ENCODE assay signal across 8 cellular contexts in the genomic region with DNA sequence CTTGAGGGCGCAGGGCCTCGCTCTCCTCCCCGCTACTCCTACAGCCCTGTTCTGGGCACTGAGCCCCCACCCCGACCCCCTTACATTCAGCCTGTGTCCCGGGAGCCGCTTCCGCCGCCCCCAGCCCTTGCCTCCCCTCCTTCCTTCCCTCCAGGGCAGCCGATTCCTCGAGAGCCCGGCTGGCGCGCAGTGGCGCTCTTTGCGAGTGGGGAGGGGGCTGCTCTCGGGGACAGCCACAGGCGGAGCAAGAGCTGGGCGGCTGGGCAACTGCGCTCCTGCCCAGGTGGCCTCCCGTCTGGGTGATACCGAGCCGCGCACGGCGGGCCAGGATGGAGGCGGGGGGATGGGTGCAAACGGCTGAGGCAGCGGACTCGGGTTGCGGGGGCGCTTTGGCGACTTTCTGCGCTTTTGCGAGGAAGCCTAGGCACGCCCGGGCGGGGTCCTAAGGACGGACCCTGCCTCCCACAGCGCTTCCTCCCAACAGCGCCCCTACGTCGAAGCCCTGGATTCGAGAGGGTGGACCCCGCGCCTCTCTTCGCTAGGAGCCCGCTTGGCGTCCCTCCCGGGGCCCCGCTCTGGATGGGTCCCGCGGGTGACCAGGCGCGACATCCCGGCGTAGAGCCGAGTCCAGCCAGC. TPM values are rescaled to one million over a fixed set of nuclear protein-coding genes. Genes with fewer than 3 reads are reported as not detected.
DNase-seq lines count a peak whose midpoint lies in the region; ATAC-seq and TF ChIP-seq lines count a peak whose summit lies in the region.

No MANE protein-coding gene starts in this region.

- H3K9me3 ChIP-seq in WERI-Rb-1 (ENCODE audit: severe bottlenecking) (no peaks in the 10 kb centered on the region), heart left ventricle (no peaks in the 10 kb centered on the region)

- H3K27me3 ChIP-seq in WERI-Rb-1 (ENCODE audit: insufficient read depth, low read depth, severe bottlenecking) (no peaks in the 10 kb centered on the region), heart left ventricle (peaks cover 0 to 25% (median 0%) of the 10 kb centered on the region in 9 donors)

- whole genome bisulfite sequencing in heart left ventricle, 4 donors, result 0 to 3% (median 1%) methylated on average over 8 to 57 of the region's 57 CpGs

- no peak for TF ChIP-seq CTCF in WERI-Rb-1 (IDR thresholded peaks at IDR 0.05; ENCODE audit: low read depth, low read length)
- TF ChIP-seq CTCF in heart left ventricle (IDR thresholded peaks at IDR 0.05), result no peak

- H3K4me3 ChIP-seq in GM08714 (ENCODE audit: low read length) (peak overlapping the region; percentile 62; the same call in 1 of the 2 replicates), WERI-Rb-1 (ENCODE audit: low read depth, low read length) (peak overlapping the region; percentile 74), heart left ventricle (peak overlapping the region; percentile 60 to 96 (median 88))

- DNase-seq in WERI-Rb-1, result peak; percentile 51
- DNase-seq in heart left ventricle, result peak in 1 of 5 donors; percentile 57
- peak; percentile 72 for DNase-seq in retina
- DNase-seq in iPS-NIHi11 (ENCODE audit: low spot score), result no peak
- no peak for DNase-seq in C1 segment of cervical spinal cord (lab: John Stamatoyannopoulos, UW)
- DNase-seq in NCI-H1105 treated with DMSO at 0.1 percent for 48 hours (lab: John Stamatoyannopoulos, UW), result no peak

- intact Hi-C loops in heart left ventricle (cut with DNase I), result loop anchor here in 5 of 10 donors (5.0 to 10.0 kb wide), 7 partner anchors 55 to 458 kb away; partner anchors contain the start of gene CSNK2A2 (in 3 of the 5)

- H3K36me3 ChIP-seq in WERI-Rb-1 (no peaks in the 10 kb centered on the region), heart left ventricle (no peaks in the 10 kb centered on the region)

- no peak for TF ChIP-seq POLR2A in heart left ventricle (IDR thresholded peaks at IDR 0.05)

- H3K4me1 ChIP-seq in heart left ventricle, result peaks cover 21 to 92% (median 76%) of the 10 kb centered on the region in 12 donors

- H3K27ac ChIP-seq in WERI-Rb-1, result no peak overlapping the region
- peak overlapping the region; percentile 75 to 99 (median 95) for H3K27ac ChIP-seq in heart left ventricle

- ATAC-seq in heart left ventricle, result peak in 3 of 4 donors; percentile 0 to 5 (median 1)
- no peak for ATAC-seq in GM19463 (IDR thresholded peaks at IDR 0.05; ENCODE audit: unreplicated experiment)

RNA-seq across cellular contexts. Expression of gene MMP15, which starts 1.3 kb away (rescaled TPM):
- total RNA-seq in heart left ventricle, result 10 to 100 TPM; 24.2 to 84.7 (median 60.9) TPM
- polyA plus RNA-seq in heart left ventricle, result 10 to 100 TPM; 22.1 to 45.3 TPM

RNA-seq across cellular contexts. Expression of gene USB1, which starts 25.6 kb away (rescaled TPM):
- total RNA-seq in heart left ventricle, result 10 to 100 TPM; 20.3 to 61.9 (median 34.4) TPM
- 10 to 100 TPM; 25.5 to 60.7 TPM for polyA plus RNA-seq in heart left ventricle

RNA-seq across cellular contexts. Expression of gene ZNF319, which starts 26.4 kb away (rescaled TPM):
- 10 to 100 TPM in 1 of 9 donors, 1 to 10 TPM in 8; 6.8 to 10.5 (median 8.6) TPM for total RNA-seq in heart left ventricle
- 1 to 10 TPM; 5.6 to 5.8 TPM for polyA plus RNA-seq in heart left ventricle

RNA-seq across cellular contexts. Expression of gene CNGB1, which starts 55.9 kb away (rescaled TPM):
- not detected for total RNA-seq in heart left ventricle
- not detected for polyA plus RNA-seq in heart left ventricle

Comparison
In these comparisons a context has a peak if more than half of its experiments do, and no peak if none do; other contexts are left out.
1. DNase-seq: peak in WERI-Rb-1 (single experiment) and retina (single experiment); none in iPS-NIHi11 (single experiment), C1 segment of cervical spinal cord (0 of 14) and NCI-H1105 treated with DMSO at 0.1 percent for 48 hours (single experiment).
2. Peak in every context shown above with its lines, with median percentiles within 50 percentile points of each other: H3K4me3 ChIP-seq.